Comparison of ENCODE assay signal across 1 cellular context in genomic region chr7:76317782-76318487, GRCh38.
TF ChIP-seq lines count a peak whose summit lies in the region.

No MANE protein-coding gene starts in this region.

TF ChIP-seq in GM12878, 131 proteins besides CTCF, POLR2A, EP300 and RAD21 (continued from another document):
- peak; percentile 28; the same call in 1 of the 2 replicates for TF ChIP-seq CREB1 (IDR thresholded peaks at IDR 0.05; ENCODE audit: low read depth)
- no peak for TF ChIP-seq BMI1 (IDR thresholded peaks at IDR 0.05; ENCODE audit: borderline replicate concordance)
- no peak for TF ChIP-seq REST (IDR thresholded peaks at IDR 0.05; ENCODE audit: low read depth, low read length)
- TF ChIP-seq, protein P1, sequence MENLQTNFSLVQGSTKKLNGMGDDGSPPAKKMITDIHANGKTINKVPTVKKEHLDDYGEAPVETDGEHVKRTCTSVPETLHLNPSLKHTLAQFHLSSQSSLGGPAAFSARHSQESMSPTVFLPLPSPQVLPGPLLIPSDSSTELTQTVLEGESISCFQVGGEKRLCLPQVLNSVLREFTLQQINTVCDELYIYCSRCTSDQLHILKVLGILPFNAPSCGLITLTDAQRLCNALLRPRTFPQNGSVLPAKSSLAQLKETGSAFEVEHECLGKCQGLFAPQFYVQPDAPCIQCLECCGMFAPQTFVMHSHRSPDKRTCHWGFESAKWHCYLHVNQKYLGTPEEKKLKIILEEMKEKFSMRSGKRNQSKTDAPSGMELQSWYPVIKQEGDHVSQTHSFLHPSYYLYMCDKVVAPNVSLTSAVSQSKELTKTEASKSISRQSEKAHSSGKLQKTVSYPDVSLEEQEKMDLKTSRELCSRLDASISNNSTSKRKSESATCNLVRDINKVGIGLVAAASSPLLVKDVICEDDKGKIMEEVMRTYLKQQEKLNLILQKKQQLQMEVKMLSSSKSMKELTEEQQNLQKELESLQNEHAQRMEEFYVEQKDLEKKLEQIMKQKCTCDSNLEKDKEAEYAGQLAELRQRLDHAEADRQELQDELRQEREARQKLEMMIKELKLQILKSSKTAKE (IDR thresholded peaks at IDR 0.05; ENCODE audit: low read depth, poor library complexity, severe bottlenecking), result no peak
- peak; percentile 92 for TF ChIP-seq ATF7 (IDR thresholded peaks at IDR 0.05; ENCODE audit: low read depth)
- 0 out of 2 replicates have a peak, but pooled peaks have one; percentile 31 for TF ChIP-seq EED (IDR thresholded peaks at IDR 0.05; ENCODE audit: low read depth)
- TF ChIP-seq SIX5 (IDR thresholded peaks at IDR 0.05; ENCODE audit: low read depth, low read length, severe bottlenecking), result no peak
- peak; percentile 34; the same call in 1 of the 2 replicates for TF ChIP-seq PKNOX1 (IDR thresholded peaks at IDR 0.05)
- no peak for TF ChIP-seq ZNF24 (IDR thresholded peaks at IDR 0.05)
- TF ChIP-seq CUX1 (IDR thresholded peaks at IDR 0.05; ENCODE audit: insufficient replicate concordance, low read depth, low read length), result no peak
- TF ChIP-seq RBBP5 (conservative IDR thresholded peaks at IDR 0.05), result no peak
- TF ChIP-seq SMAD5 (IDR thresholded peaks at IDR 0.05; ENCODE audit: low read depth), result peak; percentile 22; the same call in 1 of the 2 replicates
- TF ChIP-seq CBX3 (IDR thresholded peaks at IDR 0.05; ENCODE audit: borderline replicate concordance, low read depth), result no peak
- no peak for TF ChIP-seq SPI1 (IDR thresholded peaks at IDR 0.05; ENCODE audit: borderline replicate concordance, insufficient read depth, low read depth, low read length)
- TF ChIP-seq SP1 (IDR thresholded peaks at IDR 0.05; ENCODE audit: low read depth, low read length), result peak; percentile 92
- TF ChIP-seq, protein P2, sequence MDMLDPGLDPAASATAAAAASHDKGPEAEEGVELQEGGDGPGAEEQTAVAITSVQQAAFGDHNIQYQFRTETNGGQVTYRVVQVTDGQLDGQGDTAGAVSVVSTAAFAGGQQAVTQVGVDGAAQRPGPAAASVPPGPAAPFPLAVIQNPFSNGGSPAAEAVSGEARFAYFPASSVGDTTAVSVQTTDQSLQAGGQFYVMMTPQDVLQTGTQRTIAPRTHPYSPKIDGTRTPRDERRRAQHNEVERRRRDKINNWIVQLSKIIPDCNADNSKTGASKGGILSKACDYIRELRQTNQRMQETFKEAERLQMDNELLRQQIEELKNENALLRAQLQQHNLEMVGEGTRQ (IDR thresholded peaks at IDR 0.05; ENCODE audit: borderline replicate concordance, low read depth, low read length), result no peak
- no peak for TF ChIP-seq NFYA (IDR thresholded peaks at IDR 0.05; ENCODE audit: borderline replicate concordance, low read depth, low read length)
- no peak for TF ChIP-seq ETV6 (conservative IDR thresholded peaks at IDR 0.05 in 1 of 2, IDR thresholded peaks at IDR 0.05 in 1 of 2; ENCODE audit: borderline replicate concordance in 1 of 2, low read depth in 1 of 2)
- peak; percentile 89 for TF ChIP-seq IKZF1 (conservative IDR thresholded peaks at IDR 0.05)
- no peak for TF ChIP-seq SMC3 (IDR thresholded peaks at IDR 0.05; ENCODE audit: borderline replicate concordance, low read length)
- TF ChIP-seq ZNF207 (IDR thresholded peaks at IDR 0.05; ENCODE audit: borderline replicate concordance), result no peak
- TF ChIP-seq MLLT1 (IDR thresholded peaks at IDR 0.05), result no peak
- no peak for TF ChIP-seq SUZ12 (IDR thresholded peaks at IDR 0.05; ENCODE audit: unreplicated experiment)
- TF ChIP-seq STAT1 (conservative IDR thresholded peaks at IDR 0.05), result 0 out of 2 replicates have a peak, but pooled peaks have one; percentile 37
- no peak for TF ChIP-seq MEF2A (IDR thresholded peaks at IDR 0.05; ENCODE audit: insufficient read depth, low read depth, low read length)
- peak; percentile 22; the same call in 1 of the 2 replicates for TF ChIP-seq SIN3A (IDR thresholded peaks at IDR 0.05; ENCODE audit: low read depth, low read length)
- no peak for TF ChIP-seq STAT3 (IDR thresholded peaks at IDR 0.05; ENCODE audit: low read depth, low read length)
- TF ChIP-seq IRF3 (IDR thresholded peaks at IDR 0.05), result peak; percentile 81; the same call in 1 of the 2 replicates
- 0 out of 2 replicates have a peak, but pooled peaks have one; percentile 43 for TF ChIP-seq NBN (IDR thresholded peaks at IDR 0.05)
- 0 out of 2 replicates have a peak, but pooled peaks have one; percentile 40 for TF ChIP-seq CBFB (IDR thresholded peaks at IDR 0.05; ENCODE audit: low read depth)
- TF ChIP-seq SMAD1 (IDR thresholded peaks at IDR 0.05; ENCODE audit: low read depth, partially characterized antibody), result peak; percentile 54
